In genomic region chr16:27236635-27237228, GRCh38 we compare ENCODE assay signal across 9 cellular contexts. TPM values are rescaled to one million over a fixed set of nuclear protein-coding genes. Genes with fewer than 3 reads are reported as not detected.
DNase-seq lines count a peak whose midpoint lies in the region; ATAC-seq and TF ChIP-seq lines count a peak whose summit lies in the region.
"Had no signal": no experiment of that assay in that cellular context is flagged by ENCODE, and none has a peak within 500 bp of the region (broad histone marks: within the 10 kb centered on the region; RNA-seq: fewer than 3 reads in every experiment).

No MANE protein-coding gene starts in this region.

- H3K27ac Mint-ChIP-seq in activated CD8-positive, alpha-beta T cell treated with anti-CD3 and anti-CD28 coated beads for 36 hours = peak overlapping the region; percentile 98
- H3K27ac Mint-ChIP-seq in stimulated activated effector memory CD8-positive, alpha-beta T cell treated with anti-CD3 and anti-CD28 coated beads, Interleukin-12 subunit alpha, Interleukin-12 subunit beta, amount 100 ng/mL, for 72 hours = peak overlapping the region; percentile 94

- no peaks in the 10 kb centered on the region for H3K27me3 Mint-ChIP-seq in activated CD8-positive, alpha-beta T cell treated with anti-CD3 and anti-CD28 coated beads for 36 hours

- ATAC-seq in activated CD8-positive, alpha-beta T cell treated with anti-CD3 and anti-CD28 coated beads for 36 hours = peak; percentile 34
- no peak for ATAC-seq in stimulated activated effector memory CD8-positive, alpha-beta T cell treated with anti-CD3 and anti-CD28 coated beads, Interleukin-12 subunit alpha, Interleukin-12 subunit beta, amount 100 ng/mL, for 72 hours
- ATAC-seq in esophagus mucosa = no peak

- H3K4me1 ChIP-seq in hepatocyte (ENCODE audit: insufficient read depth) = no peaks in the 10 kb centered on the region

- no peaks in the 10 kb centered on the region for H3K79me2 ChIP-seq in hepatocyte

- H3K4me2 ChIP-seq in hepatocyte = no peak overlapping the region

- H3K36me3 ChIP-seq in hepatocyte (replicated peaks; ENCODE audit: insufficient read depth, low read depth) = no peaks in the 10 kb centered on the region

- H3K9me3 ChIP-seq in hepatocyte (ENCODE audit: low read depth) = no peaks in the 10 kb centered on the region

- H3K4me3 Mint-ChIP-seq in activated CD8-positive, alpha-beta T cell treated with anti-CD3 and anti-CD28 coated beads for 36 hours = peak overlapping the region; percentile 73
- peak overlapping the region; percentile 71 for H3K4me3 Mint-ChIP-seq in stimulated activated effector memory CD8-positive, alpha-beta T cell treated with anti-CD3 and anti-CD28 coated beads, Interleukin-12 subunit alpha, Interleukin-12 subunit beta, amount 100 ng/mL, for 72 hours

- no peaks in the 10 kb centered on the region for H3K9me3 Mint-ChIP-seq in activated CD8-positive, alpha-beta T cell treated with anti-CD3 and anti-CD28 coated beads for 36 hours
- H3K9me3 Mint-ChIP-seq in stimulated activated effector memory CD8-positive, alpha-beta T cell treated with anti-CD3 and anti-CD28 coated beads, Interleukin-12 subunit alpha, Interleukin-12 subunit beta, amount 100 ng/mL, for 72 hours = no peaks in the 10 kb centered on the region

- no peaks in the 10 kb centered on the region for H4K20me1 ChIP-seq in hepatocyte (ENCODE audit: insufficient read depth, poor library complexity, severe bottlenecking)

- H3K9me2 ChIP-seq in hepatocyte (replicated peaks; ENCODE audit: insufficient read depth) = no peaks in the 10 kb centered on the region

- POLR2A ChIA-PET in activated CD8-positive, alpha-beta T cell treated with anti-CD3 and anti-CD28 coated beads for 36 hours (lab: Charles Lee) = interaction anchor here (0.7 to 10.0 kb wide), 26 partner anchors 12 to 214 kb away, joined by 3 to 257 read pairs (median 4); partner anchors contain the start of gene NSMCE1

- CTCF ChIA-PET in activated CD8-positive, alpha-beta T cell treated with anti-CD3 and anti-CD28 coated beads for 36 hours (lab: Charles Lee) = interaction anchor here (0.8 to 13.1 kb wide), 19 partner anchors 11 to 219 kb away, joined by 3 to 203 read pairs (median 4); partner anchors contain the start of gene NSMCE1

- intact Hi-C loops in activated CD8-positive, alpha-beta T cell treated with anti-CD3 and anti-CD28 coated beads for 36 hours (cut with micrococcal nuclease) = loop anchor here (1.0 to 5.0 kb wide), 5 partner anchors 16 to 132 kb away; partner anchors contain the start of gene KDM8

- H3K27me3 ChIP-seq in HL-60 (ENCODE audit: insufficient read depth, poor library complexity, severe bottlenecking) = no peaks in the 10 kb centered on the region
- no peaks in the 10 kb centered on the region for H3K27me3 ChIP-seq in hepatocyte

- H3K4me1 Mint-ChIP-seq in activated CD8-positive, alpha-beta T cell treated with anti-CD3 and anti-CD28 coated beads for 36 hours (ENCODE audit: low read depth) = peaks cover 87% of the 10 kb centered on the region
- H3K4me1 Mint-ChIP-seq in stimulated activated effector memory CD8-positive, alpha-beta T cell treated with anti-CD3 and anti-CD28 coated beads, Interleukin-12 subunit alpha, Interleukin-12 subunit beta, amount 100 ng/mL, for 72 hours = peaks cover 76% of the 10 kb centered on the region

- no peak for DNase-seq in HL-60 (ENCODE audit: low read depth in 1 of 2, low spot score in 1 of 2)
- no peak for DNase-seq in activated CD8-positive, alpha-beta T cell treated with anti-CD3 and anti-CD28 coated beads for 36 hours
- no peak for DNase-seq in hepatocyte (ENCODE audit: low spot score)
- no peak for DNase-seq in stimulated activated effector memory CD8-positive, alpha-beta T cell treated with anti-CD3 and anti-CD28 coated beads, Interleukin-12 subunit alpha, Interleukin-12 subunit beta, amount 100 ng/mL, for 72 hours (ENCODE audit: low spot score in 2 of 2)
- DNase-seq in mucosa of gallbladder (ENCODE audit: low spot score) = no peak
- DNase-seq in cortex of kidney (lab: John Stamatoyannopoulos, UW) = no peak
- no peak for DNase-seq in NOMO-1 treated with DMSO at 0.1 percent for 48 hours (lab: John Stamatoyannopoulos, UW; ENCODE audit: unreplicated experiment)
- DNase-seq: NCI-H1417 treated with DMSO at 0.1 percent for 48 hours had no signal

- peaks cover 60% of the 10 kb centered on the region for H3K36me3 Mint-ChIP-seq in activated CD8-positive, alpha-beta T cell treated with anti-CD3 and anti-CD28 coated beads for 36 hours (ENCODE audit: low read depth)
- peaks cover 40% of the 10 kb centered on the region for H3K36me3 Mint-ChIP-seq in stimulated activated effector memory CD8-positive, alpha-beta T cell treated with anti-CD3 and anti-CD28 coated beads, Interleukin-12 subunit alpha, Interleukin-12 subunit beta, amount 100 ng/mL, for 72 hours

- H3K27ac ChIP-seq in HL-60 (replicated peaks) (peak overlapping the region; percentile 73), hepatocyte (peak overlapping the region; percentile 8)

- no peak for TF ChIP-seq CTCF in HL-60 (IDR thresholded peaks at IDR 0.05; ENCODE audit: insufficient read depth, low read length)
- no peak for TF ChIP-seq CTCF in activated CD8-positive, alpha-beta T cell treated with anti-CD3 and anti-CD28 coated beads for 36 hours (IDR thresholded peaks at IDR 0.05)
- no peak for TF ChIP-seq CTCF in hepatocyte (IDR thresholded peaks at IDR 0.05; ENCODE audit: poor library complexity)

- H2AFZ ChIP-seq in hepatocyte = no peak overlapping the region

- 82% methylated on average over 8 of the region's 8 CpGs for WGBS in hepatocyte (ENCODE audit: low lambda C conversion rate, missing lambda C conversion rate)

- H3K4me3 ChIP-seq in HL-60 (replicated peaks; ENCODE audit: insufficient read depth, low read length) = no peak overlapping the region
- H3K4me3 ChIP-seq in hepatocyte = no peak overlapping the region

RNA-seq across cellular contexts. Expression of gene NSMCE1, which starts 31.8 kb away (rescaled TPM):
- 100 to 1,000 TPM; 150 to 156 TPM for total RNA-seq in activated CD8-positive, alpha-beta T cell treated with anti-CD3 and anti-CD28 coated beads for 36 hours
- total RNA-seq in hepatocyte (35.0 and 40.8 TPM in 2 replicates), mucosa of gallbladder (72.0 TPM), esophagus mucosa (46.8 TPM)
- polyA plus RNA-seq in hepatocyte = 58.2 and 66.3 TPM in 2 replicates

RNA-seq across cellular contexts. Expression of gene KDM8, which starts 33.4 kb away (rescaled TPM):
- total RNA-seq in activated CD8-positive, alpha-beta T cell treated with anti-CD3 and anti-CD28 coated beads for 36 hours = 10 to 100 TPM; 10.9 to 12.7 TPM
- total RNA-seq in hepatocyte (7.2 and 11.5 TPM in 2 replicates), mucosa of gallbladder (14.8 TPM), esophagus mucosa (3.9 TPM)
- 5.6 and 9.7 TPM in 2 replicates for polyA plus RNA-seq in hepatocyte
